17 cellular contexts compared by ENCODE assay signal in the genomic region with DNA sequence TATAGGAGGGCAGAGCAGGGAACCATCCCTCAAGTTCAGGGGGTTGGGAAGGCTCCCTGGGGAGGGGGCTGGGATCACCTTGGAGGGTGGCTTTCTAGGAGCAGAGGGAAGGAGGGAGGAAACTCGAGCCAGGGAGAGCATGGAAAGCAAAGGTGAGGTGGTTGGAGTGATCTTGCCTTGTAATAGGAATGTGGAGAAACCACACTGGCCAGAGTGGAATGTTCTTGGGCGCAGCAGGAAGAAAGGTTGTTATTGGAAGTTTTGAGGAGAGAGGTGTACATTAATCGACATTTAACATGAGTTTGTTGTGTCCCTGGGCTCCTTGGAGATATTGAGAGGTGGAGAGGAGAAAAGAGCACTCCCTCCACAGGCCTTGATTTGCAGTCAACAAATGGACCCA.
"Had no signal": no experiment of that assay in that cellular context is flagged by ENCODE, and none has a peak within 500 bp of the region (broad histone marks: within the 10 kb centered on the region; RNA-seq: fewer than 3 reads in every experiment).

No MANE protein-coding gene starts in this region.

- H3K27me3 ChIP-seq: ascending aorta, SJCRH30, stomach had no signal

- H3K27me3 Mint-ChIP-seq: activated CD4-positive, alpha-beta memory T cell treated with anti-CD3 and anti-CD28 coated beads for 36 hours; activated naive CD8-positive, alpha-beta T cell treated with anti-CD3 and anti-CD28 coated beads, Interleukin-2, amount 10 ng/mL, durations not matched to agents 7 days and 5 days; naive thymus-derived CD8-positive, alpha-beta T cell had no signal

- H3K4me3 ChIP-seq: ascending aorta, coronary artery, prostate gland, SJCRH30, stomach had no signal

- H3K9me3 Mint-ChIP-seq: activated CD4-positive, alpha-beta memory T cell treated with anti-CD3 and anti-CD28 coated beads for 36 hours; activated naive CD8-positive, alpha-beta T cell treated with anti-CD3 and anti-CD28 coated beads, Interleukin-2, amount 10 ng/mL, durations not matched to agents 7 days and 5 days; naive thymus-derived CD8-positive, alpha-beta T cell; T-helper 2 cell treated with Interferon-gamma antibody and Interleukin-4, amounts not matched to agents 5 μg/mL and 100 μg/mL, for 36 hours had no signal

- H3K9me3 ChIP-seq: ascending aorta, prostate gland, SJCRH30, stomach had no signal

- H3K36me3 Mint-ChIP-seq: activated CD4-positive, alpha-beta memory T cell treated with anti-CD3 and anti-CD28 coated beads for 36 hours; naive thymus-derived CD8-positive, alpha-beta T cell had no signal

- ATAC-seq: naive thymus-derived CD8-positive, alpha-beta T cell had no signal

- H3K4me3 Mint-ChIP-seq: activated CD4-positive, alpha-beta memory T cell treated with anti-CD3 and anti-CD28 coated beads for 36 hours; activated naive CD8-positive, alpha-beta T cell treated with anti-CD3 and anti-CD28 coated beads, Interleukin-2, amount 10 ng/mL, durations not matched to agents 7 days and 5 days; naive thymus-derived CD8-positive, alpha-beta T cell; T-helper 2 cell treated with Interferon-gamma antibody and Interleukin-4, amounts not matched to agents 5 μg/mL and 100 μg/mL, for 36 hours had no signal

- DNase-seq: activated CD4-positive, alpha-beta memory T cell treated with anti-CD3 and anti-CD28 coated beads for 36 hours; activated CD4-positive, alpha-beta T cell treated with anti-CD3 and anti-CD28 coated beads for 1 hour; activated gamma-delta T cell; activated naive CD8-positive, alpha-beta T cell treated with anti-CD3 and anti-CD28 coated beads, Interleukin-2, amount 10 ng/mL, durations not matched to agents 7 days and 5 days; activated T-cell treated with anti-CD3 and anti-CD28 coated beads, Interleukin-2, amount 50 U/mL, for 48 hours; central memory CD4-positive, alpha-beta T cell; effector CD8-positive, alpha-beta T cell; kidney; naive thymus-derived CD8-positive, alpha-beta T cell; SJCRH30; stimulated activated CD4-positive, alpha-beta T cell treated with anti-CD3 and anti-CD28 coated beads, Interleukin-4, amount 100 ng/mL, for 1 hour; stomach; SW 1271 had no signal

- H3K27ac Mint-ChIP-seq: activated CD4-positive, alpha-beta memory T cell treated with anti-CD3 and anti-CD28 coated beads for 36 hours; activated naive CD8-positive, alpha-beta T cell treated with anti-CD3 and anti-CD28 coated beads, Interleukin-2, amount 10 ng/mL, durations not matched to agents 7 days and 5 days; T-helper 2 cell treated with Interferon-gamma antibody and Interleukin-4, amounts not matched to agents 5 μg/mL and 100 μg/mL, for 36 hours had no signal

- H3K4me1 ChIP-seq: prostate gland had no signal

- H3K36me3 ChIP-seq: ascending aorta, prostate gland, SJCRH30, stomach had no signal

- H3K27ac ChIP-seq: ascending aorta, coronary artery, prostate gland, SJCRH30, stomach had no signal
